ENCODE assay signal across 10 cellular contexts in the genomic region with DNA sequence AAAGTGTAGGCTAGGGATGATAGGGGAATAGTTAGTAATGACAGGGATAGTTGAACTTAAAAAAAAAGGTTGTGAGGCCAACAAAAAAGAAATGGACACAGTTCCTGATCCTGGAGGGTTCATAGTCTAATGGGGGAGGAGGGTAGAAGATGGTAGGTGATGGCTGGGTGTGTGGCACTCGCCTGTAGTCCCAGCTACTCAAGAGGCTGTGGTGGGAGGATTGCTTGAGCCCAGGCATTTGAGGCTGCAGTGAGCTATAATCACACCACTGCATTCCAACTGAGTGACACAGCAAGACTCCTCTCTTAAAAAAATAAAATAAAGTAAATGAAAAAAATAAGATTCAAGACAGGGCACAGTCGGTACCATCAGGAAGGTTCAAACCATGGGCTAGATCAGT. TPM values are rescaled to one million over a fixed set of nuclear protein-coding genes. Genes with fewer than 3 reads are reported as not detected.
DNase-seq lines count a peak whose midpoint lies in the region; ATAC-seq lines count a peak whose summit lies in the region.
"Had no signal": no experiment of that assay in that cellular context is flagged by ENCODE, and none has a peak within 500 bp of the region (broad histone marks: within the 10 kb centered on the region; RNA-seq: fewer than 3 reads in every experiment).

No MANE protein-coding gene starts in this region.

- CTCF ChIA-PET in activated CD8-positive, alpha-beta memory T cell treated with anti-CD3 and anti-CD28 coated beads, Interleukin-2, amount 10 ng/mL, durations not matched to agents 7 days and 5 days (lab: Charles Lee), result interaction anchor here (1.3 to 7.8 kb wide), 10 partner anchors 17 to 102 kb away, joined by 4 to 88 read pairs (median 17); partner anchors contain the start of genes ATP6V1G2, DDX39B, LTB and NCR3

- peak overlapping the region; percentile 48 for H3K27ac ChIP-seq in epithelial cell of prostate

- H3K9me3 Mint-ChIP-seq in activated CD8-positive, alpha-beta memory T cell treated with anti-CD3 and anti-CD28 coated beads, Interleukin-2, amount 10 ng/mL, durations not matched to agents 7 days and 5 days (ENCODE audit: low read depth), result no peaks in the 10 kb centered on the region
- no peaks in the 10 kb centered on the region for H3K9me3 Mint-ChIP-seq in stimulated activated memory B cell treated with anti-CD40 and anti-IgM and Interleukin-4, amounts not matched to agents 10 μg/mL and 1 μg/mL and 100 μg/mL, for 72 hours

- peak overlapping the region; percentile 76 for H3K4me3 Mint-ChIP-seq in activated CD8-positive, alpha-beta memory T cell treated with anti-CD3 and anti-CD28 coated beads, Interleukin-2, amount 10 ng/mL, durations not matched to agents 7 days and 5 days
- peak overlapping the region; percentile 76 for H3K4me3 Mint-ChIP-seq in stimulated activated memory B cell treated with anti-CD40 and anti-IgM and Interleukin-4, amounts not matched to agents 10 μg/mL and 1 μg/mL and 100 μg/mL, for 72 hours

- H3K4me1 Mint-ChIP-seq in activated CD8-positive, alpha-beta memory T cell treated with anti-CD3 and anti-CD28 coated beads, Interleukin-2, amount 10 ng/mL, durations not matched to agents 7 days and 5 days, result peaks cover 60% of the 10 kb centered on the region
- H3K4me1 Mint-ChIP-seq in stimulated activated memory B cell treated with anti-CD40 and anti-IgM and Interleukin-4, amounts not matched to agents 10 μg/mL and 1 μg/mL and 100 μg/mL, for 72 hours, result peaks cover 57% of the 10 kb centered on the region

- DNase-seq in activated CD8-positive, alpha-beta memory T cell treated with anti-CD3 and anti-CD28 coated beads, Interleukin-2, amount 10 ng/mL, durations not matched to agents 7 days and 5 days, result no peak
- no peak for DNase-seq in activated CD8-positive, alpha-beta memory T cell treated with anti-CD3 and anti-CD28 coated beads, Interleukin-2, amount 50 U/mL, for 4 hours
- DNase-seq in RPMI7951 (ENCODE audit: low read depth) (peak; percentile 65), epithelial cell of prostate (ENCODE audit: low read depth, low spot score) (no peak), NCI-H2227 treated with DMSO at 0.1 percent for 48 hours (lab: John Stamatoyannopoulos, UW) (no peak)
- DNase-seq in effector CD8-positive, alpha-beta T cell (lab: John Stamatoyannopoulos, UW), result no peak
- DNase-seq: esophagus squamous epithelium had no signal

- no peak for ATAC-seq in activated CD8-positive, alpha-beta memory T cell treated with anti-CD3 and anti-CD28 coated beads, Interleukin-2, amount 10 ng/mL, durations not matched to agents 7 days and 5 days
- ATAC-seq in stimulated activated memory B cell treated with anti-CD40 and anti-IgM and Interleukin-4, amounts not matched to agents 10 μg/mL and 1 μg/mL and 100 μg/mL, for 72 hours, result no peak
- ATAC-seq in HG03342 (IDR thresholded peaks at IDR 0.05; ENCODE audit: unreplicated experiment), result no peak

- peaks cover 13% of the 10 kb centered on the region for H3K36me3 Mint-ChIP-seq in activated CD8-positive, alpha-beta memory T cell treated with anti-CD3 and anti-CD28 coated beads, Interleukin-2, amount 10 ng/mL, durations not matched to agents 7 days and 5 days
- no peaks in the 10 kb centered on the region for H3K36me3 Mint-ChIP-seq in stimulated activated memory B cell treated with anti-CD40 and anti-IgM and Interleukin-4, amounts not matched to agents 10 μg/mL and 1 μg/mL and 100 μg/mL, for 72 hours

- no peaks in the 10 kb centered on the region for H3K27me3 Mint-ChIP-seq in activated CD8-positive, alpha-beta memory T cell treated with anti-CD3 and anti-CD28 coated beads, Interleukin-2, amount 10 ng/mL, durations not matched to agents 7 days and 5 days
- H3K27me3 Mint-ChIP-seq in stimulated activated memory B cell treated with anti-CD40 and anti-IgM and Interleukin-4, amounts not matched to agents 10 μg/mL and 1 μg/mL and 100 μg/mL, for 72 hours, result no peaks in the 10 kb centered on the region

- peak overlapping the region; percentile 96 for H3K27ac Mint-ChIP-seq in activated CD8-positive, alpha-beta memory T cell treated with anti-CD3 and anti-CD28 coated beads, Interleukin-2, amount 10 ng/mL, durations not matched to agents 7 days and 5 days
- H3K27ac Mint-ChIP-seq in stimulated activated memory B cell treated with anti-CD40 and anti-IgM and Interleukin-4, amounts not matched to agents 10 μg/mL and 1 μg/mL and 100 μg/mL, for 72 hours, result peak overlapping the region; percentile 95

RNA-seq across cellular contexts. Expression of gene MICB, which starts 2.4 kb away (rescaled TPM):
- total RNA-seq in activated CD8-positive, alpha-beta memory T cell treated with anti-CD3 and anti-CD28 coated beads, Interleukin-2, amount 10 ng/mL, durations not matched to agents 7 days and 5 days, result 10 to 100 TPM; 44.1 to 63.8 TPM
- total RNA-seq in RPMI7951 (2014; rRNA removed; shearing (Covaris generic)), result 31.0 and 34.4 TPM in 2 replicates

RNA-seq across cellular contexts. Expression of gene MCCD1, which starts 33.2 kb away (rescaled TPM):
- total RNA-seq in activated CD8-positive, alpha-beta memory T cell treated with anti-CD3 and anti-CD28 coated beads, Interleukin-2, amount 10 ng/mL, durations not matched to agents 7 days and 5 days, result not detected
- not detected in 2 replicates for total RNA-seq in RPMI7951 (2014; rRNA removed; shearing (Covaris generic))
- total RNA-seq: esophagus squamous epithelium, SK-MEL-5 had no signal

RNA-seq across cellular contexts. Expression of gene DDX39B, which starts 46.2 kb away (rescaled TPM):
- total RNA-seq in activated CD8-positive, alpha-beta memory T cell treated with anti-CD3 and anti-CD28 coated beads, Interleukin-2, amount 10 ng/mL, durations not matched to agents 7 days and 5 days, result 100 to 1,000 TPM; 495 to 503 TPM
- total RNA-seq in RPMI7951 (2014; rRNA removed; shearing (Covaris generic)), result 472 and 494 TPM in 2 replicates

RNA-seq across cellular contexts. Expression of gene ATP6V1G2, which starts 50.8 kb away (rescaled TPM):
- 1 to 10 TPM; 1.0 to 3.8 TPM for total RNA-seq in activated CD8-positive, alpha-beta memory T cell treated with anti-CD3 and anti-CD28 coated beads, Interleukin-2, amount 10 ng/mL, durations not matched to agents 7 days and 5 days
- total RNA-seq in RPMI7951 (2014; rRNA removed; shearing (Covaris generic)), result 2.3 and 2.6 TPM in 2 replicates

RNA-seq across cellular contexts. Expression of gene NFKBIL1, which starts 51.8 kb away (rescaled TPM):
- 10 to 100 TPM; 13.6 to 16.2 TPM for total RNA-seq in activated CD8-positive, alpha-beta memory T cell treated with anti-CD3 and anti-CD28 coated beads, Interleukin-2, amount 10 ng/mL, durations not matched to agents 7 days and 5 days
- total RNA-seq in RPMI7951 (2014; rRNA removed; shearing (Covaris generic)), result 25.0 and 27.5 TPM in 2 replicates
